ENCODE assay signal across 1 cellular context in genomic region chr14:45811155-45811554, GRCh38.
TF ChIP-seq lines count a peak whose summit lies in the region.

No MANE protein-coding gene starts in this region.

TF ChIP-seq in WTC11, 78 proteins besides CTCF, POLR2A, EP300 and RAD21 (continued from another document):
- TF ChIP-seq NR2C2 (CRISPR knock-in tag; IDR thresholded peaks at IDR 0.05) (no peak), ARID4B (CRISPR knock-in tag; IDR thresholded peaks at IDR 0.05; ENCODE audit: borderline replicate concordance) (no peak), NFYB (CRISPR knock-in tag; conservative IDR thresholded peaks at IDR 0.05; ENCODE audit: low read depth) (no peak)
